ENCODE assay signal across 15 cellular contexts in genomic region chr17:81731271-81731670, GRCh38. TPM values are rescaled to one million over a fixed set of nuclear protein-coding genes. Genes with fewer than 3 reads are reported as not detected.
DNase-seq lines count a peak whose midpoint lies in the region; ATAC-seq and TF ChIP-seq lines count a peak whose summit lies in the region.
"Had no signal": no experiment of that assay in that cellular context is flagged by ENCODE, and none has a peak within 500 bp of the region (broad histone marks: within the 10 kb centered on the region; RNA-seq: fewer than 3 reads in every experiment).

No MANE protein-coding gene starts in this region.

- in situ Hi-C loops in ACHN (cut with HindIII; ENCODE audit: low pct_ligation_motif_present, low pct_unique_long_range_greater_than_20kb, low sequenced_read_pairs) = no loop called here

- no peaks in the 10 kb centered on the region for H3K36me3 Mint-ChIP-seq in naive thymus-derived CD4-positive, alpha-beta T cell

- H3K4me3 Mint-ChIP-seq in naive thymus-derived CD4-positive, alpha-beta T cell = no peak overlapping the region
- H3K4me3 Mint-ChIP-seq: central memory CD8-positive, alpha-beta T cell had no signal

- H3K27me3 Mint-ChIP-seq in naive thymus-derived CD4-positive, alpha-beta T cell = peaks cover 21 to 42% (median 22%) of the 10 kb centered on the region in 5 donors

- CTCF ChIA-PET in naive thymus-derived CD4-positive, alpha-beta T cell (lab: Charles Lee) = interaction anchor here (0.7 kb wide), 1 partner anchor 1657 kb away, joined by 3 read pairs; no protein-coding TSS in a partner anchor

- H3K9me3 Mint-ChIP-seq in naive thymus-derived CD4-positive, alpha-beta T cell = peaks cover 0 to 2% (median 0%) of the 10 kb centered on the region in 11 donors
- H3K9me3 Mint-ChIP-seq: central memory CD8-positive, alpha-beta T cell had no signal

- no peak overlapping the region for H3K27ac ChIP-seq in naive thymus-derived CD4-positive, alpha-beta T cell (ENCODE audit: low read depth, low read length)
- no peak overlapping the region for H3K27ac ChIP-seq in left ventricle myocardium inferior (replicated peaks)

- H3K27ac Mint-ChIP-seq in naive thymus-derived CD4-positive, alpha-beta T cell = no peak overlapping the region

- no peak overlapping the region for H3K4me3 ChIP-seq in naive thymus-derived CD4-positive, alpha-beta T cell (ENCODE audit: low read length)
- H3K4me3 ChIP-seq in left ventricle myocardium inferior = no peak overlapping the region

- DNase-seq in AG08396 (ENCODE audit: low spot score) (peak; percentile 69), M059J (ENCODE audit: low read depth) (peak; percentile 77), amniotic stem cell (lab: John Stamatoyannopoulos, UW) (peak; percentile 31), kidney tubule cell (ENCODE audit: low spot score) (peak; percentile 64), left ventricle myocardium inferior (no peak), ACHN (no peak)
- DNase-seq in naive thymus-derived CD4-positive, alpha-beta T cell = no peak
- DNase-seq: AML-193; left cardiac atrium; occipital lobe; Right ventricle myocardium superior; stimulated activated CD4-positive, alpha-beta T cell treated with anti-CD3 and anti-CD28 coated beads, Interleukin-4, amount 100 ng/mL, for 1 hour had no signal

- no peak for TF ChIP-seq CTCF in left ventricle myocardium inferior (IDR thresholded peaks at IDR 0.05; ENCODE audit: borderline replicate concordance)

- intact Hi-C loops in naive thymus-derived CD4-positive, alpha-beta T cell (cut with micrococcal nuclease) = no loop called here
- intact Hi-C loops in left ventricle myocardium inferior (cut with micrococcal nuclease) = no loop called here

- no peak for ATAC-seq in GM21529 (IDR thresholded peaks at IDR 0.05; ENCODE audit: unreplicated experiment)
- ATAC-seq in naive thymus-derived CD4-positive, alpha-beta T cell = no peak
- ATAC-seq: activated CD4-positive, CD25-positive, alpha-beta regulatory T cell treated with anti-CD3 and anti-CD28 coated beads, Interleukin-2, amount 50 U/mL, for 24 hours had no signal

- no peaks in the 10 kb centered on the region for H3K4me1 ChIP-seq in naive thymus-derived CD4-positive, alpha-beta T cell (ENCODE audit: control insufficient read depth in 2 of 2, insufficient read depth in 2 of 2, low read length in 2 of 2)
- H3K4me1 ChIP-seq in left ventricle myocardium inferior = peaks cover 24% of the 10 kb centered on the region

- no peaks in the 10 kb centered on the region for H3K36me3 ChIP-seq in naive thymus-derived CD4-positive, alpha-beta T cell (ENCODE audit: control insufficient read depth in 2 of 3, insufficient read depth in 3 of 3, low read length in 3 of 3)
- no peaks in the 10 kb centered on the region for H3K36me3 ChIP-seq in left ventricle myocardium inferior

- POLR2A ChIA-PET in naive thymus-derived CD4-positive, alpha-beta T cell (lab: Charles Lee) = no interaction called here

- no peaks in the 10 kb centered on the region for H3K9me3 ChIP-seq in naive thymus-derived CD4-positive, alpha-beta T cell (ENCODE audit: control insufficient read depth in 2 of 3, low read length in 3 of 3)
- no peaks in the 10 kb centered on the region for H3K9me3 ChIP-seq in left ventricle myocardium inferior (replicated peaks)

- peaks cover 4 to 11% (median 8%) of the 10 kb centered on the region in 7 donors for H3K4me1 Mint-ChIP-seq in naive thymus-derived CD4-positive, alpha-beta T cell

- H3K27me3 ChIP-seq in naive thymus-derived CD4-positive, alpha-beta T cell (ENCODE audit: control insufficient read depth in 2 of 2, insufficient read depth in 2 of 2, low read length in 2 of 2) = peaks cover 0 to 2% of the 10 kb centered on the region in 2 donors
- peaks cover 52% of the 10 kb centered on the region for H3K27me3 ChIP-seq in left ventricle myocardium inferior (ENCODE audit: low read depth)

RNA-seq across cellular contexts. Expression of gene SLC25A10, which starts 19.2 kb away (rescaled TPM):
- total RNA-seq in M059J (2014; rRNA removed; shearing (Covaris generic)) = 49.0 and 61.8 TPM in 2 replicates
- 10 to 100 TPM in 1 of 5 experiments, 1 to 10 TPM in 4; 4.0 to 27.4 (median 6.2) TPM for total RNA-seq in naive thymus-derived CD4-positive, alpha-beta T cell
- polyA plus RNA-seq in naive thymus-derived CD4-positive, alpha-beta T cell = 1 to 10 TPM; 3.4 to 5.2 TPM
- total RNA-seq in left ventricle myocardium inferior = 8.2 TPM

RNA-seq across cellular contexts. Expression of gene MRPL12, which starts 28.1 kb away (rescaled TPM):
- 11.7 and 14.1 TPM in 2 replicates for total RNA-seq in M059J (2014; rRNA removed; shearing (Covaris generic))
- total RNA-seq in naive thymus-derived CD4-positive, alpha-beta T cell = 10 to 100 TPM; 21.3 to 83.8 (median 26.6) TPM
- polyA plus RNA-seq in naive thymus-derived CD4-positive, alpha-beta T cell = 10 to 100 TPM; 46.3 to 51.7 TPM
- 157 TPM for total RNA-seq in left ventricle myocardium inferior

RNA-seq across cellular contexts. Expression of gene HGS, which starts 47.5 kb away (rescaled TPM):
- 52.4 and 101 TPM in 2 replicates for total RNA-seq in M059J (2014; rRNA removed; shearing (Covaris generic))
- 100 to 1,000 TPM; 108 to 174 (median 153) TPM for total RNA-seq in naive thymus-derived CD4-positive, alpha-beta T cell
- polyA plus RNA-seq in naive thymus-derived CD4-positive, alpha-beta T cell = 10 to 100 TPM; 19.8 to 40.3 TPM
- 50.5 TPM for total RNA-seq in left ventricle myocardium inferior

RNA-seq across cellular contexts. Expression of gene ARL16, which starts 47.7 kb away (rescaled TPM):
- 36.0 and 39.9 TPM in 2 replicates for total RNA-seq in M059J (2014; rRNA removed; shearing (Covaris generic))
- total RNA-seq in naive thymus-derived CD4-positive, alpha-beta T cell = 10 to 100 TPM; 12.0 to 30.6 (median 30.1) TPM
- 10 to 100 TPM; 33.6 to 35.3 TPM for polyA plus RNA-seq in naive thymus-derived CD4-positive, alpha-beta T cell
- total RNA-seq in left ventricle myocardium inferior = 9.0 TPM

Comparison
In these comparisons a context has a peak if more than half of its experiments do, and no peak if none do; other contexts are left out.
1. DNase-seq: peak in AG08396 (single experiment), M059J (single experiment), amniotic stem cell (single experiment) and kidney tubule cell (single experiment); none in naive thymus-derived CD4-positive, alpha-beta T cell (0 of 9), left ventricle myocardium inferior (single experiment) and ACHN (single experiment).